In the genomic region with DNA sequence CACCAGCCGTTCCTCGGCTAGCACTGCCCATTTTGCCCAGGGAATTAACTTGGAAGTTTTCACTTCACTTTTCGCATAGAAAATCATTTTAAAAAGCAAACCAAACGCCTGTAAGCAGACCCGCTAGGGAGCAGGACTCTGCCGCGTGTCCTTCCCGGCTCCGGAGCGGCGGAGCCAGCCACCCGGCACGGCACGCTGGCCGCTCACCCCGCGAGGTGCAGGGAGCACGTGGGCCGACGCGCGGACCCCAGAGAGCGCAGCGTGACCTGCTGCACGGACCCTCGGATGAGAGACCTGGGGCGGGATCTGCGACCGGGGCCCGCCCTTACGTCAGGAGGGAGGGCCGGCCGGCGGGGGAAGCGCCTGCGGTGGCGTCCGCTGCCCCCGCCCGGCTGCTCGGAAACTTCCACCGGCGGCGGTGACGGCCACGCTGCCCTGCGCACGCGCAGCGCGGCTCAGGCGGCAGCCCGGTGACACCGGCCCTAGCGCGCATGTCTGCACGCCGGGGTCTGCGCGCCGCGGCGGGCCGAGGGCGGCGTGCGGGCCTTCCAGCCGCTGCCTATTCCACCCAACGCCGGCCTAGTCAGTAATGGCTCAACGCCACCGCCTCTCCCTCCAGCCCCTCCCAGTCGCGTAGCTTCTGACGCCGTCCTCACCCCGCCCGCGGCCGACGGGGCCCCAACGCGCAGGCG, we compare ENCODE assay signal across 8 cellular contexts. TPM values are rescaled to one million over a fixed set of nuclear protein-coding genes. Genes with fewer than 3 reads are reported as not detected.
A peak's percentile ranks its signal among the peaks of the same experiment; 100 is the strongest.
DNase-seq lines count a peak whose midpoint lies in the region; ATAC-seq and TF ChIP-seq lines count a peak whose summit lies in the region.

No MANE protein-coding gene starts in this region.

- no peak for DNase-seq in GM13977 (ENCODE audit: low spot score)
- DNase-seq in NCI-H1417 treated with DMSO at 0.1 percent for 48 hours (lab: John Stamatoyannopoulos, UW): peak; percentile 85
- DNase-seq in T-cell: peak in 25 of 34 experiments; percentile 93 to 98 (median 96)
- peak; percentile 92 for DNase-seq in amniotic stem cell (lab: John Stamatoyannopoulos, UW)
- peak; percentile 96 to 99 (median 98) for DNase-seq in right cardiac atrium
- peak; percentile 97 to 99 for DNase-seq in psoas muscle
- DNase-seq in uterus: peak; percentile 96 to 97

- under 1% methylated on average over 84 of the region's 84 CpGs for WGBS in right cardiac atrium
- 0 to 1% (median 0%) methylated on average over 46 to 84 of the region's 84 CpGs for WGBS in psoas muscle, 3 donors

- peak; percentile 56 to 82 for TF ChIP-seq POLR2A in uterus (IDR thresholded peaks at IDR 0.05)

- intact Hi-C loops in right cardiac atrium (cut with DNase I) (loop anchor here in 1 of 4 donors (10.0 kb wide), 1 partner anchor 88 kb away; no protein-coding TSS in a partner anchor), psoas muscle (cut with DNase I) (loop anchor here (2.0 to 10.0 kb wide), 3 partner anchors 80 to 258 kb away; a partner anchor contains a TSS), uterus (cut with DNase I; ENCODE audit: low total_unique reads) (loop anchor here (5.0 kb wide), 1 partner anchor 80 kb away; a partner anchor contains a TSS)

- H3K4me1 ChIP-seq in right cardiac atrium (ENCODE audit: control insufficient read depth, insufficient read depth, low read length) (peaks cover 18% of the 10 kb centered on the region), psoas muscle (peaks cover 36% of the 10 kb centered on the region), uterus (peaks cover 3 to 11% of the 10 kb centered on the region in 2 donors)

- in situ Hi-C loops in GM13977 (cut with MboI; ENCODE audit: low pct_unique_long_range_greater_than_20kb, low sequenced_read_pairs, unreplicated experiment): no loop called here

- no peaks in the 10 kb centered on the region for H3K9me3 ChIP-seq in right cardiac atrium (ENCODE audit: control insufficient read depth, low read length)
- no peaks in the 10 kb centered on the region for H3K9me3 ChIP-seq in psoas muscle
- no peaks in the 10 kb centered on the region for H3K9me3 ChIP-seq in uterus

- H3K4me1 Mint-ChIP-seq in T-cell: peaks cover 28 to 36% (median 31%) of the 10 kb centered on the region in 3 donors

- no peaks in the 10 kb centered on the region for H3K36me3 Mint-ChIP-seq in T-cell

- H3K36me3 ChIP-seq in psoas muscle (ENCODE audit: insufficient read depth in 1 of 2, low read depth in 1 of 2) (no peaks in the 10 kb centered on the region), uterus (no peaks in the 10 kb centered on the region)

- peak overlapping the region; percentile 82 to 86 for H3K27ac Mint-ChIP-seq in T-cell

- H3K4me3 ChIP-seq in right cardiac atrium (ENCODE audit: low read length): peak overlapping the region; percentile 94
- H3K4me3 ChIP-seq in psoas muscle: peak overlapping the region; percentile 91
- H3K4me3 ChIP-seq in uterus: peak overlapping the region; percentile 59 to 69

- H3K4me3 Mint-ChIP-seq in T-cell: peak overlapping the region; percentile 84 to 86 (median 86)

- ATAC-seq in HG02840 (IDR thresholded peaks at IDR 0.05; ENCODE audit: low FRiP score, unreplicated experiment) (peak; percentile 71), T-cell (replicated peaks in 1 of 4) (peak; percentile 74 to 78 (median 76)), right cardiac atrium (peak; percentile 91 to 93), psoas muscle (peak; percentile 84 to 87 (median 85))

- CTCF ChIA-PET in T-cell (lab: Charles Lee): interaction anchor here in 1 of 2 donors (0.6 to 1.0 kb wide), 2 partner anchors 25 to 80 kb away, joined by 3 read pairs; a partner anchor contains a TSS

- no peaks in the 10 kb centered on the region for H3K9me3 Mint-ChIP-seq in T-cell

- H3K27me3 ChIP-seq in right cardiac atrium (ENCODE audit: control insufficient read depth, insufficient read depth) (no peaks in the 10 kb centered on the region), psoas muscle (ENCODE audit: insufficient read depth in 3 of 3, low read length in 2 of 3) (no peaks in the 10 kb centered on the region), uterus (no peaks in the 10 kb centered on the region)

- POLR2A ChIA-PET in T-cell (lab: Charles Lee): interaction anchor here in 1 of 2 donors (1.0 kb wide), 1 partner anchor 1291 kb away, joined by 3 read pairs; a partner anchor contains a TSS

- H3K27ac ChIP-seq in right cardiac atrium (ENCODE audit: low read length) (peak overlapping the region; percentile 98), psoas muscle (peak overlapping the region; percentile 99), uterus (peak overlapping the region; percentile 95 to 97)

- TF ChIP-seq CTCF in GM13977 (IDR thresholded peaks at IDR 0.05; ENCODE audit: extremely low read depth, insufficient read depth, missing control alignments): peak; percentile 18
- no peak for TF ChIP-seq CTCF in psoas muscle (IDR thresholded peaks at IDR 0.05)
- TF ChIP-seq CTCF in uterus (IDR thresholded peaks at IDR 0.05): peak in 3 of 4 experiments; percentile 9 to 40 (median 10)

- H3K27me3 Mint-ChIP-seq in T-cell: no peaks in the 10 kb centered on the region

RNA-seq across cellular contexts. Expression of a gene that starts 0.5 kb away (rescaled TPM):
- 10 to 100 TPM; 42.7 to 62.9 (median 45.6) TPM for total RNA-seq in T-cell
- 10 to 100 TPM; 11.2 to 14.5 (median 12.3) TPM for total RNA-seq in right cardiac atrium
- 4.7 TPM for polyA plus RNA-seq in right cardiac atrium
- 10 to 100 TPM in 3 of 4 donors, 1 to 10 TPM in 1; 8.7 to 19.2 (median 15.2) TPM for total RNA-seq in psoas muscle
- polyA plus RNA-seq in psoas muscle: 10 to 100 TPM in 1 of 3 donors, 1 to 10 TPM in 2; 5.0 to 12.7 (median 8.0) TPM
- 10 to 100 TPM; 14.1 to 43.3 (median 27.2) TPM for total RNA-seq in uterus
